ENCODE assay signal across 1 cellular context in the genomic region with DNA sequence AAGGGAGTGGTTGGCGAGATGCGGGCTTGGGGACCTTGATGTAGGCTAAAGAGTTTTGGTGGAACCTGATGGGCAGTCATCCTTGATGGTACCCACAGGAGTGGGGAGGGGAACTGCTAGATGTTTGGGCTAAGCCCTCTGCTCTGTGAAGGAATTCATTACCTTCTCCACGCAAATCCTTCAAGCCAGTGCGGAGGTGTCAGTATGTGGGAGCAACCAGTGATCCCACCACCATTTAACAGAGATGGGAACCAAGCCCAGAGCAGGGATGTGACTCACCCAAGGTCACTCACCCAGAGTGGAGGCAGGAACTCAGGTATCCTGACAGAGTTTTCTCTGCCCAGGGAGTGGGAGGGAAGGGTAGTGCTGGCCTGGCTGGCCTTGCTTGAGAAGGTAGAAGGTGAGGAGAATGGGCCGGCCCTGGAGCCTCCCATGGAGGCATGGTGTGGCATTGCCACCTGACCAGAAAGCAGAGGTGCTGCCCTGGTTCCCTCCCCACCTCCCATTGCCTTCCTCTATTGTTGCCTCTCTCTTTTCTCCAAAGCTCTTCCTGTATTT.
TF ChIP-seq lines count a peak whose summit lies in the region.

No MANE protein-coding gene starts in this region.

TF ChIP-seq in H1, 55 proteins besides CTCF, POLR2A, EP300 and RAD21:
- no peak for TF ChIP-seq CTBP2 (IDR thresholded peaks at IDR 0.05; ENCODE audit: borderline replicate concordance, insufficient read depth, insufficient read length, low read length)
- TF ChIP-seq TEAD4 (IDR thresholded peaks at IDR 0.05; ENCODE audit: low read depth, low read length): no peak
- no peak for TF ChIP-seq SP4 (IDR thresholded peaks at IDR 0.05; ENCODE audit: low read length)
- TF ChIP-seq HDAC6 (IDR thresholded peaks at IDR 0.05; ENCODE audit: low read depth, low read length): no peak
- no peak for TF ChIP-seq SP2 (IDR thresholded peaks at IDR 0.05; ENCODE audit: low read length)
- TF ChIP-seq JUND (IDR thresholded peaks at IDR 0.05; ENCODE audit: low read length): no peak
- TF ChIP-seq SRF (IDR thresholded peaks at IDR 0.05; ENCODE audit: low read depth, low read length): no peak
- no peak for TF ChIP-seq SIN3A (conservative IDR thresholded peaks at IDR 0.05 in 1 of 2, IDR thresholded peaks at IDR 0.05 in 1 of 2; ENCODE audit: low read depth in 1 of 2, low read length in 2 of 2)
- TF ChIP-seq EZH2 (IDR thresholded peaks at IDR 0.05; ENCODE audit: low read depth, low read length, severe bottlenecking): no peak
- TF ChIP-seq SIRT6 (IDR thresholded peaks at IDR 0.05; ENCODE audit: low read length): no peak
- TF ChIP-seq MAFK (IDR thresholded peaks at IDR 0.05; ENCODE audit: low read depth, low read length): no peak
